ENCODE assay signal across 8 cellular contexts in genomic region chr1:63592536-63593302, GRCh38. TPM values are rescaled to one million over a fixed set of nuclear protein-coding genes. Genes with fewer than 3 reads are reported as not detected.
DNase-seq lines count a peak whose midpoint lies in the region; ATAC-seq, FAIRE-seq and TF ChIP-seq lines count a peak whose summit lies in the region.

No MANE protein-coding gene starts in this region.

- H3K36me3 ChIP-seq in RWPE2 (ENCODE audit: low read depth) = peaks cover 11% of the 10 kb centered on the region
- H3K36me3 ChIP-seq in esophagus squamous epithelium = no peaks in the 10 kb centered on the region
- no peaks in the 10 kb centered on the region for H3K36me3 ChIP-seq in pancreas

- ATAC-seq in RWPE2 (ENCODE audit: low read depth) = no peak; the same call in 1 of the 3 replicates
- ATAC-seq in pancreas = peak in 1 of 4 donors; percentile 3
- ATAC-seq in GM21717 (IDR thresholded peaks at IDR 0.05; ENCODE audit: unreplicated experiment) = no peak

- intact Hi-C loops in activated CD4-positive, alpha-beta T cell treated with anti-CD3 and anti-CD28 coated beads, Interleukin-2, amount 10 ng/mL, durations not matched to agents 24 days and 14 days (cut with micrococcal nuclease) = loop anchor here (2.0 to 10.0 kb wide), 2 partner anchors 226 to 1832 kb away; partner anchors contain the start of genes ALG6, LEPR and LEPROT
- intact Hi-C loops in esophagus squamous epithelium (cut with DNase I) (no loop called here), pancreas (cut with DNase I) (no loop called here)

- H3K36me3 Mint-ChIP-seq in activated CD4-positive, alpha-beta T cell treated with anti-CD3 and anti-CD28 coated beads, Interleukin-2, amount 10 ng/mL, durations not matched to agents 24 days and 14 days (ENCODE audit: low read depth) = peaks cover 28% of the 10 kb centered on the region

- H3K9me3 ChIP-seq in RWPE2 (ENCODE audit: severe bottlenecking) (no peaks in the 10 kb centered on the region), esophagus squamous epithelium (no peaks in the 10 kb centered on the region), pancreas (no peaks in the 10 kb centered on the region)

- peaks cover 39% of the 10 kb centered on the region for H3K4me1 Mint-ChIP-seq in activated CD4-positive, alpha-beta T cell treated with anti-CD3 and anti-CD28 coated beads, Interleukin-2, amount 10 ng/mL, durations not matched to agents 24 days and 14 days

- no peaks in the 10 kb centered on the region for H3K4me1 ChIP-seq in RWPE2 (ENCODE audit: insufficient read depth, poor library complexity, severe bottlenecking)
- peaks cover 8 to 36% (median 10%) of the 10 kb centered on the region in 3 donors for H3K4me1 ChIP-seq in esophagus squamous epithelium
- peaks cover 6 to 23% (median 11%) of the 10 kb centered on the region in 3 donors for H3K4me1 ChIP-seq in pancreas

- TF ChIP-seq CTCF in RWPE2 (IDR thresholded peaks at IDR 0.05; ENCODE audit: poor library complexity, severe bottlenecking) (no peak), esophagus squamous epithelium (IDR thresholded peaks at IDR 0.05) (no peak), pancreas (IDR thresholded peaks at IDR 0.05) (no peak)

- H3K27ac Mint-ChIP-seq in activated CD4-positive, alpha-beta T cell treated with anti-CD3 and anti-CD28 coated beads, Interleukin-2, amount 10 ng/mL, durations not matched to agents 24 days and 14 days = peak overlapping the region; percentile 100

- DNase-seq in activated CD4-positive, alpha-beta T cell treated with anti-CD3 and anti-CD28 coated beads, Interleukin-2, amount 10 ng/mL, durations not matched to agents 24 days and 14 days = no peak
- no peak for DNase-seq in activated CD4-positive, alpha-beta T cell treated with anti-CD3 and anti-CD28 coated beads for 4 hours
- no peak for DNase-seq in RWPE2 (ENCODE audit: low spot score)
- DNase-seq in esophagus squamous epithelium (lab: John Stamatoyannopoulos, UW) = no peak
- no peak for DNase-seq in pancreas
- DNase-seq in NCI-H187 treated with DMSO at 0.1 percent for 48 hours (lab: John Stamatoyannopoulos, UW) = no peak
- no peak for DNase-seq in NCI-H69 (lab: John Stamatoyannopoulos, UW)

- no peaks in the 10 kb centered on the region for H3K27me3 ChIP-seq in RWPE2 (ENCODE audit: insufficient read depth, poor library complexity, severe bottlenecking)
- no peaks in the 10 kb centered on the region for H3K27me3 ChIP-seq in esophagus squamous epithelium
- no peaks in the 10 kb centered on the region for H3K27me3 ChIP-seq in pancreas

- no peaks in the 10 kb centered on the region for H3K9me3 Mint-ChIP-seq in activated CD4-positive, alpha-beta T cell treated with anti-CD3 and anti-CD28 coated beads, Interleukin-2, amount 10 ng/mL, durations not matched to agents 24 days and 14 days

- no peak for FAIRE-seq in pancreas (lab: Jason Lieb, UNC)

- WGBS in esophagus squamous epithelium, 2 donors = 22 to 29% methylated on average over 10 to 12 of the region's 18 CpGs
- WGBS in pancreas, 2 donors = 12 to 15% methylated on average over 17 to 18 of the region's 18 CpGs

- TF ChIP-seq POLR2A in esophagus squamous epithelium (IDR thresholded peaks at IDR 0.05) = no peak

- H3K4me3 ChIP-seq in RWPE2 (ENCODE audit: severe bottlenecking) (peak overlapping the region; percentile 77), esophagus squamous epithelium (peak overlapping the region; percentile 86 to 96 (median 90)), pancreas (peak overlapping the region; percentile 55 to 89 (median 84))

- peak overlapping the region; percentile 98 for H3K4me3 Mint-ChIP-seq in activated CD4-positive, alpha-beta T cell treated with anti-CD3 and anti-CD28 coated beads, Interleukin-2, amount 10 ng/mL, durations not matched to agents 24 days and 14 days

- peak overlapping the region; percentile 81 for H3K27ac ChIP-seq in RWPE2 (ENCODE audit: poor library complexity, severe bottlenecking)
- H3K27ac ChIP-seq in esophagus squamous epithelium = peak overlapping the region; percentile 95 to 97 (median 96)
- H3K27ac ChIP-seq in pancreas = peak overlapping the region; percentile 82 to 100 (median 92)

- H3K27me3 Mint-ChIP-seq in activated CD4-positive, alpha-beta T cell treated with anti-CD3 and anti-CD28 coated beads, Interleukin-2, amount 10 ng/mL, durations not matched to agents 24 days and 14 days = no peaks in the 10 kb centered on the region

RNA-seq across cellular contexts. Expression of gene PGM1, which starts 0.5 kb away (rescaled TPM):
- 47.3 and 47.9 TPM in 2 replicates for total RNA-seq in activated CD4-positive, alpha-beta T cell treated with anti-CD3 and anti-CD28 coated beads, Interleukin-2, amount 10 ng/mL, durations not matched to agents 24 days and 14 days
- total RNA-seq in esophagus squamous epithelium (10 to 100 TPM; 43.1 to 77.2 (median 47.4) TPM), pancreas (100 to 1,000 TPM in 1 of 6 donors, 10 to 100 TPM in 5; 55.6 to 106 (median 68.0) TPM)
- polyA plus RNA-seq in pancreas = 10 to 100 TPM; 19.8 to 21.7 TPM
